2 cellular contexts compared by ENCODE assay signal in the genomic region with DNA sequence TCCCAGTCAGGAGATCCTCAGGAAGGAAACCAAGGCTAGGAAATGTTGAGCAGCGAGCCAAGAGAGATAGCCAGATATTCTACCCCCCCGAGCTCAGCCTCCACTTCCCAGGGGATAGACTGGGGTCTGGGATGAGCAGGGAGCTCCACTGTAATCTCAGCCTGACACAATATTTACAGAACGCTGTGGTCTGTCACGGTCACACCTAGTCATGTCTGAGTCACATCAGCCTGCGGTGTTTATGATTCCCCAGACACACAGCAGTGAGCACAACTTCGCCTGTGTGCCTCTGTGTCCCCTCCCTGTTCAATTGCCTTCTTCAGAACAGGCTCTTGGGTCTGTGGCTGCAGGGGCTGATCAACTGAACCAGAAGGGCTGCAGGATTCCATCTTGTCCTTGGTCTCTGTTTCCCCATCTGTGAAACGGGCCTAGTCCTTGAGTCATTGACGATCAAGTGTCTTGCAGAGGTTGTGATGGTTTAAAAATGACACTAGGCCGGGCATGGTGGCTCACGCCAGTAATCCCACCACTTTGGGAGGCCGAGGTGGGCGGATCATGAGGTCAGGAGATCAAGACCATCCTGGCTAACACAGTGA.
TF ChIP-seq lines count a peak whose summit lies in the region.

No MANE protein-coding gene starts in this region.

TF ChIP-seq in K562, 482 proteins besides CTCF, POLR2A, EP300 and RAD21 (continues in another document):
- no peak for TF ChIP-seq KLF10 (CRISPR knock-in tag; IDR thresholded peaks at IDR 0.05)
- peak; percentile 20; the same call in 1 of the 2 replicates for TF ChIP-seq ESRRA (IDR thresholded peaks at IDR 0.05; ENCODE audit: borderline replicate concordance, low read depth)
- TF ChIP-seq BRCA1 (IDR thresholded peaks at IDR 0.05), result no peak
- TF ChIP-seq BRCA1 (CRISPR knock-in tag; IDR thresholded peaks at IDR 0.05), result no peak
- TF ChIP-seq DPF2 (IDR thresholded peaks at IDR 0.05), result peak; percentile 59
- TF ChIP-seq SMARCC2 (IDR thresholded peaks at IDR 0.05; ENCODE audit: low read depth), result 0 out of 2 replicates have a peak, but pooled peaks have one; percentile 47
- TF ChIP-seq MAFF (IDR thresholded peaks at IDR 0.05; ENCODE audit: low read length), result no peak
- peak; percentile 27; the same call in 1 of the 2 replicates for TF ChIP-seq CTBP1 (IDR thresholded peaks at IDR 0.05; ENCODE audit: borderline replicate concordance)
- peak; percentile 75 for TF ChIP-seq SMARCA4 (IDR thresholded peaks at IDR 0.05)
- peak in 1 of 2 experiments; percentile 46; a peak in 1 of 4 replicates for TF ChIP-seq FOXK2 (conservative IDR thresholded peaks at IDR 0.05 in 1 of 2, IDR thresholded peaks at IDR 0.05 in 1 of 2; ENCODE audit: low read depth in 2 of 2)
- TF ChIP-seq ZNF444 (CRISPR knock-in tag; IDR thresholded peaks at IDR 0.05), result no peak
- no peak for TF ChIP-seq TAF1 (IDR thresholded peaks at IDR 0.05; ENCODE audit: control insufficient read depth, extremely low read depth, insufficient read depth, low read length, severe bottlenecking)
- TF ChIP-seq TRIM24 (IDR thresholded peaks at IDR 0.05), result 0 out of 4 replicates have a peak, but pooled peaks of 1 of the 2 experiments have one; percentile 21
- peak; percentile 17 for TF ChIP-seq ZFP36 (IDR thresholded peaks at IDR 0.05; ENCODE audit: low read depth, low read length, partially characterized antibody)
- peak; percentile 57; the same call in 1 of the 2 replicates for TF ChIP-seq CBFA2T2 (conservative IDR thresholded peaks at IDR 0.05)
- peak in 1 of 2 experiments; percentile 29; a peak in 1 of 4 replicates for TF ChIP-seq RCOR1 (IDR thresholded peaks at IDR 0.05; ENCODE audit: borderline replicate concordance in 1 of 2, low read depth in 2 of 2, low read length in 2 of 2)
- TF ChIP-seq FOSL1 (tag; conservative IDR thresholded peaks at IDR 0.05), result peak; percentile 97
- TF ChIP-seq TEAD1 (CRISPR knock-in tag; IDR thresholded peaks at IDR 0.05), result no peak
- no peak for TF ChIP-seq NR0B1 (IDR thresholded peaks at IDR 0.05; ENCODE audit: partially characterized antibody)
- TF ChIP-seq ZNF764 (CRISPR knock-in tag; IDR thresholded peaks at IDR 0.05; ENCODE audit: low read depth), result no peak
- TF ChIP-seq TCF3 (CRISPR knock-in tag; IDR thresholded peaks at IDR 0.05), result peak; percentile 65; the same call in 1 of the 2 replicates
- no peak for TF ChIP-seq ZNF644 (tag; IDR thresholded peaks at IDR 0.05; ENCODE audit: low read depth)
- peak; percentile 69 for TF ChIP-seq CBFA2T3 (IDR thresholded peaks at IDR 0.05)
- TF ChIP-seq ATF3 (IDR thresholded peaks at IDR 0.05), result peak; percentile 74
- TF ChIP-seq ATF3 (CRISPR knock-in tag; conservative IDR thresholded peaks at IDR 0.05), result no peak
- TF ChIP-seq SMARCA5 (IDR thresholded peaks at IDR 0.05), result peak; percentile 25; the same call in 1 of the 2 replicates
- peak; percentile 31 for TF ChIP-seq RBM25 (IDR thresholded peaks at IDR 0.05; ENCODE audit: low read depth, low read length, severe bottlenecking)
- peak; percentile 35; the same call in 1 of the 2 replicates for TF ChIP-seq BHLHE40 (IDR thresholded peaks at IDR 0.05; ENCODE audit: low read length)
- no peak for TF ChIP-seq CHD1 (IDR thresholded peaks at IDR 0.05; ENCODE audit: low read length)
- TF ChIP-seq TAL1 (IDR thresholded peaks at IDR 0.05), result peak; percentile 50
- TF ChIP-seq ZBTB26 (CRISPR knock-in tag; IDR thresholded peaks at IDR 0.05), result no peak
- no peak for TF ChIP-seq RBM17 (IDR thresholded peaks at IDR 0.05; ENCODE audit: borderline replicate concordance, low read depth, low read length)
- no peak for TF ChIP-seq ZZZ3 (IDR thresholded peaks at IDR 0.05)
- TF ChIP-seq KDM1A (IDR thresholded peaks at IDR 0.05), result peak; percentile 45 to 58; a peak in 3 of 4 replicates
- TF ChIP-seq ARID1B (IDR thresholded peaks at IDR 0.05), result peak; percentile 87
- TF ChIP-seq ZNF41 (CRISPR knock-in tag; conservative IDR thresholded peaks at IDR 0.05), result no peak
- TF ChIP-seq ZNF695 (CRISPR knock-in tag; IDR thresholded peaks at IDR 0.05), result no peak
- peak; percentile 56; the same call in 1 of the 2 replicates for TF ChIP-seq BCOR (IDR thresholded peaks at IDR 0.05)
- no peak for TF ChIP-seq MEF2D (tag; conservative IDR thresholded peaks at IDR 0.05; ENCODE audit: low read depth)
- TF ChIP-seq RHOXF2B (CRISPR knock-in tag; conservative IDR thresholded peaks at IDR 0.05), result no peak
- TF ChIP-seq JUN (IDR thresholded peaks at IDR 0.05; ENCODE audit: borderline replicate concordance, low read depth, low read length), result peak; percentile 79; the same call in 1 of the 2 replicates
- no peak for TF ChIP-seq JUN (CRISPR knock-in tag; IDR thresholded peaks at IDR 0.05; ENCODE audit: borderline replicate concordance)
- TF ChIP-seq ATF7 (IDR thresholded peaks at IDR 0.05), result no peak
- TF ChIP-seq SRSF3 (IDR thresholded peaks at IDR 0.05; ENCODE audit: insufficient read depth, low read length), result no peak

TF ChIP-seq in SK-N-SH, 30 proteins besides CTCF, POLR2A, EP300 and RAD21:
- TF ChIP-seq RFX5 (IDR thresholded peaks at IDR 0.05; ENCODE audit: low read length), result no peak
- no peak for TF ChIP-seq ZBTB33 (IDR thresholded peaks at IDR 0.05; ENCODE audit: borderline replicate concordance, low read depth)
- TF ChIP-seq SMC3 (IDR thresholded peaks at IDR 0.05; ENCODE audit: low read depth, low read length), result no peak
- TF ChIP-seq TAF1 (IDR thresholded peaks at IDR 0.05; ENCODE audit: borderline replicate concordance, low read depth, low read length), result no peak
- no peak for TF ChIP-seq MEF2A (IDR thresholded peaks at IDR 0.05; ENCODE audit: borderline replicate concordance, low read depth)
- no peak for TF ChIP-seq JUND (IDR thresholded peaks at IDR 0.05)
- no peak for TF ChIP-seq FOXJ3 (CRISPR knock-in tag; IDR thresholded peaks at IDR 0.05)
- no peak for TF ChIP-seq YY1 (IDR thresholded peaks at IDR 0.05; ENCODE audit: low read depth)
- no peak for TF ChIP-seq GABPA (IDR thresholded peaks at IDR 0.05; ENCODE audit: low read depth)
- no peak for TF ChIP-seq EZH2phosphoT487 (IDR thresholded peaks at IDR 0.05; ENCODE audit: borderline replicate concordance, low read depth)
- no peak for TF ChIP-seq FOSL2 (IDR thresholded peaks at IDR 0.05; ENCODE audit: borderline replicate concordance, low read depth)
- TF ChIP-seq TEAD4 (IDR thresholded peaks at IDR 0.05; ENCODE audit: borderline replicate concordance, insufficient read depth), result no peak
- TF ChIP-seq FOXM1 (IDR thresholded peaks at IDR 0.05; ENCODE audit: low read depth), result no peak
- no peak for TF ChIP-seq RXRA (IDR thresholded peaks at IDR 0.05; ENCODE audit: borderline replicate concordance, low read depth)
- TF ChIP-seq GATA2 (CRISPR knock-in tag; IDR thresholded peaks at IDR 0.05), result no peak
- TF ChIP-seq, protein P1, sequence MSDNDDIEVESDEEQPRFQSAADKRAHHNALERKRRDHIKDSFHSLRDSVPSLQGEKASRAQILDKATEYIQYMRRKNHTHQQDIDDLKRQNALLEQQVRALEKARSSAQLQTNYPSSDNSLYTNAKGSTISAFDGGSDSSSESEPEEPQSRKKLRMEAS (IDR thresholded peaks at IDR 0.05; ENCODE audit: low read depth), result no peak
- no peak for TF ChIP-seq MXI1 (IDR thresholded peaks at IDR 0.05; ENCODE audit: low read depth, low read length)
